ENCODE assay signal across 16 cellular contexts in the genomic region with DNA sequence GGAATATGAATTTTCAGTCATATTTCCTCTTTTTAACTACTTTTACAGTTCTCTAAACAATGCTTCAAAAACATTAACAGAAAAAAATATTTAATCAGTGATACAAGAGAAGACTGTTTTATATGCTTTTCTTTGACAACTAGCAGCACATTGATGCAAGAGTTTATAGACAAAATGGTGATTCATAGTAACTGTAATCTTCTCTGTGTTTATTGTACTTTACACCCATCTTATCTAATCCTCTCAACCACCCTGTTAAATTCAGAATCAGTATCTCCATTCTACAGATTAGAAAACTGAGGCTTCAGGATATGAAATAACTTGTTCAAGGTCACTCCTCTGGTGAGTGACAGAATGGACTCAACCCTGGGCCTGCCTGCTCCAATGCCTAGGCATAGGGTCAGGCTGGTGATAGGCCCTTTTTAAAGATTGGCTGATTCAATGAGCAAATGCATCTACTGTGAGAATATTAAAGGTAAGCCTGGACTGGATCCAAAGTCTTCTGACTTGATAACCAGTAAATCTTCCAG. TPM values are rescaled to one million over a fixed set of nuclear protein-coding genes. Genes with fewer than 3 reads are reported as not detected.
A peak's percentile ranks its signal among the peaks of the same experiment; 100 is the strongest.
DNase-seq lines count a peak whose midpoint lies in the region; FAIRE-seq and TF ChIP-seq lines count a peak whose summit lies in the region.
"Had no signal": no experiment of that assay in that cellular context is flagged by ENCODE, and none has a peak within 500 bp of the region (broad histone marks: within the 10 kb centered on the region; RNA-seq: fewer than 3 reads in every experiment).

No MANE protein-coding gene starts in this region.

- H3K4me1 Mint-ChIP-seq in MCF 10A (ENCODE audit: insufficient read depth, unreplicated experiment), result peaks cover 6% of the 10 kb centered on the region
- peaks cover 6% of the 10 kb centered on the region for H3K4me1 Mint-ChIP-seq in astrocyte (ENCODE audit: low read depth, unreplicated experiment)
- H3K4me1 Mint-ChIP-seq in activated T-helper 1 cell treated with anti-CD3 and anti-CD28 coated beads, Interleukin-12 subunit alpha, Interleukin-12 subunit beta, Interleukin-2, Interleukin-4 antibody, amounts not matched to agents 30 ng/mL and 10 ng/mL and 1 ng/mL, durations not matched to agents 14 hours and 24 hours and 36 hours (ENCODE audit: low read depth), result no peaks in the 10 kb centered on the region

- H3K9me3 ChIP-seq in breast epithelium (no peaks in the 10 kb centered on the region), astrocyte (ENCODE audit: insufficient read depth, low read depth, low read length) (no peaks in the 10 kb centered on the region), small intestine (ENCODE audit: control insufficient read depth, low read depth) (no peaks in the 10 kb centered on the region)

- H3K79me2 ChIP-seq in astrocyte (ENCODE audit: insufficient read depth, low read length), result no peaks in the 10 kb centered on the region

- H2AFZ ChIP-seq in astrocyte (ENCODE audit: low read depth, low read length), result no peak overlapping the region

- H3K27me3 ChIP-seq in breast epithelium (no peaks in the 10 kb centered on the region), astrocyte (ENCODE audit: insufficient read depth, low read length) (no peaks in the 10 kb centered on the region), small intestine (ENCODE audit: control insufficient read depth in 2 of 2, insufficient read depth in 2 of 2, low read length in 2 of 2) (no peaks in the 10 kb centered on the region)

- H3K36me3 Mint-ChIP-seq in MCF 10A (ENCODE audit: insufficient read depth, unreplicated experiment), result no peaks in the 10 kb centered on the region
- H3K36me3 Mint-ChIP-seq in astrocyte (ENCODE audit: low read depth, unreplicated experiment), result no peaks in the 10 kb centered on the region
- no peaks in the 10 kb centered on the region for H3K36me3 Mint-ChIP-seq in activated T-helper 1 cell treated with anti-CD3 and anti-CD28 coated beads, Interleukin-12 subunit alpha, Interleukin-12 subunit beta, Interleukin-2, Interleukin-4 antibody, amounts not matched to agents 30 ng/mL and 10 ng/mL and 1 ng/mL, durations not matched to agents 14 hours and 24 hours and 36 hours (ENCODE audit: low read depth)

- no peak overlapping the region for H3K27ac ChIP-seq in breast epithelium
- no peak overlapping the region for H3K27ac ChIP-seq in astrocyte (ENCODE audit: low read depth, low read length)
- no peak overlapping the region for H3K27ac ChIP-seq in small intestine (ENCODE audit: low read depth in 1 of 2, low read length in 1 of 2)
- H3K27ac ChIP-seq: 22Rv1 had no signal

- FAIRE-seq in astrocyte (lab: Jason Lieb, UNC), result no peak
- FAIRE-seq in small intestine (lab: Jason Lieb, UNC), result no peak

- H3K9me3 Mint-ChIP-seq in MCF 10A (ENCODE audit: unreplicated experiment) (no peaks in the 10 kb centered on the region), astrocyte (ENCODE audit: unreplicated experiment) (no peaks in the 10 kb centered on the region)
- H3K9me3 Mint-ChIP-seq in activated T-helper 1 cell treated with anti-CD3 and anti-CD28 coated beads, Interleukin-12 subunit alpha, Interleukin-12 subunit beta, Interleukin-2, Interleukin-4 antibody, amounts not matched to agents 30 ng/mL and 10 ng/mL and 1 ng/mL, durations not matched to agents 14 hours and 24 hours and 36 hours, result no peaks in the 10 kb centered on the region
- H3K9me3 Mint-ChIP-seq: CD4-positive, alpha-beta T cell; HFFc6 had no signal

- DNase-seq in MCF 10A (ENCODE audit: unreplicated experiment), result no peak
- no peak for DNase-seq in breast epithelium (ENCODE audit: low spot score in 2 of 2)
- peak; percentile 18 for DNase-seq in astrocyte (ENCODE audit: low read depth)
- peak; percentile 58 for DNase-seq in fibroblast of villous mesenchyme (ENCODE audit: low read depth)
- peak; percentile 36 for DNase-seq in small intestine
- DNase-seq in glomerular visceral epithelial cell (ENCODE audit: extremely low spot score), result no peak
- DNase-seq in T1000 (lab: John Stamatoyannopoulos, UW), result no peak
- DNase-seq in activated T-helper 1 cell treated with anti-CD3 and anti-CD28 coated beads, Interleukin-12 subunit alpha, Interleukin-12 subunit beta, Interleukin-2, Interleukin-4 antibody, amounts not matched to agents 30 ng/mL and 10 ng/mL and 1 ng/mL, durations not matched to agents 14 hours and 24 hours and 36 hours (ENCODE audit: low spot score), result no peak
- DNase-seq: Calu3, HFFc6, Karpas-422, NCI-H187, SIG-M5 had no signal

- H3K4me1 ChIP-seq in breast epithelium (no peaks in the 10 kb centered on the region), astrocyte (ENCODE audit: insufficient read depth, low read length) (peaks cover 3% of the 10 kb centered on the region), small intestine (ENCODE audit: control insufficient read depth in 2 of 2, insufficient read depth in 1 of 2, low read depth in 1 of 2, low read length in 1 of 2) (no peaks in the 10 kb centered on the region)

- H4K20me1 ChIP-seq in astrocyte (ENCODE audit: insufficient read depth, low read length), result no peaks in the 10 kb centered on the region

- no peaks in the 10 kb centered on the region for H3K27me3 Mint-ChIP-seq in MCF 10A (ENCODE audit: insufficient read depth, unreplicated experiment)
- H3K27me3 Mint-ChIP-seq in astrocyte (ENCODE audit: low read depth, unreplicated experiment), result no peaks in the 10 kb centered on the region
- H3K27me3 Mint-ChIP-seq in activated T-helper 1 cell treated with anti-CD3 and anti-CD28 coated beads, Interleukin-12 subunit alpha, Interleukin-12 subunit beta, Interleukin-2, Interleukin-4 antibody, amounts not matched to agents 30 ng/mL and 10 ng/mL and 1 ng/mL, durations not matched to agents 14 hours and 24 hours and 36 hours (ENCODE audit: insufficient read depth), result peaks cover 11% of the 10 kb centered on the region
- H3K27me3 Mint-ChIP-seq: CD4-positive, alpha-beta T cell had no signal

- CTCF ChIA-PET in MCF 10A (lab: Yijun Ruan, JAX), result interaction anchor here (0.6 to 5.4 kb wide), 22 partner anchors 8 to 573 kb away, joined by 3 to 67 read pairs (median 6); partner anchors contain the start of gene TMEM184C

- H3K36me3 ChIP-seq in breast epithelium (no peaks in the 10 kb centered on the region), astrocyte (ENCODE audit: insufficient read depth, low read length) (no peaks in the 10 kb centered on the region), small intestine (ENCODE audit: control insufficient read depth in 2 of 2, insufficient read depth in 2 of 2, low read length in 2 of 2) (no peaks in the 10 kb centered on the region)

- no peak overlapping the region for H3K4me2 ChIP-seq in astrocyte (ENCODE audit: low read length)

- H3K4me3 ChIP-seq in breast epithelium, result no peak overlapping the region
- no peak overlapping the region for H3K4me3 ChIP-seq in astrocyte (ENCODE audit: insufficient read depth, low read depth, low read length)
- H3K4me3 ChIP-seq in fibroblast of villous mesenchyme (ENCODE audit: low read depth, low read length), result no peak overlapping the region
- no peak overlapping the region for H3K4me3 ChIP-seq in small intestine (ENCODE audit: low read depth in 1 of 2, low read length in 2 of 2)

- TF ChIP-seq POLR2A in breast epithelium (IDR thresholded peaks at IDR 0.05), result no peak

- TF ChIP-seq CTCF in MCF 10A (IDR thresholded peaks at IDR 0.05; ENCODE audit: unreplicated experiment) (no peak), breast epithelium (IDR thresholded peaks at IDR 0.05) (no peak), astrocyte (IDR thresholded peaks at IDR 0.05; ENCODE audit: insufficient read depth, low read depth, low read length) (no peak), fibroblast of villous mesenchyme (IDR thresholded peaks at IDR 0.05; ENCODE audit: insufficient read depth, low read depth, low read length) (no peak)

- intact Hi-C loops in MCF 10A (cut with micrococcal nuclease) (loop anchor here (2.0 kb wide), 1 partner anchor 488 kb away; no protein-coding TSS in a partner anchor), breast epithelium (cut with DNase I; ENCODE audit: low total_unique reads) (no loop called here)
- intact Hi-C loops in activated T-helper 1 cell treated with anti-CD3 and anti-CD28 coated beads, Interleukin-12 subunit alpha, Interleukin-12 subunit beta, Interleukin-2, Interleukin-4 antibody, amounts not matched to agents 30 ng/mL and 10 ng/mL and 1 ng/mL, durations not matched to agents 14 hours and 24 hours and 36 hours (cut with micrococcal nuclease), result no loop called here

- no peak overlapping the region for H3K9ac ChIP-seq in astrocyte (ENCODE audit: low read length)

- no peak overlapping the region for H3K4me3 Mint-ChIP-seq in MCF 10A (ENCODE audit: unreplicated experiment)
- H3K4me3 Mint-ChIP-seq in astrocyte (ENCODE audit: unreplicated experiment), result no peak overlapping the region
- H3K4me3 Mint-ChIP-seq in activated T-helper 1 cell treated with anti-CD3 and anti-CD28 coated beads, Interleukin-12 subunit alpha, Interleukin-12 subunit beta, Interleukin-2, Interleukin-4 antibody, amounts not matched to agents 30 ng/mL and 10 ng/mL and 1 ng/mL, durations not matched to agents 14 hours and 24 hours and 36 hours, result no peak overlapping the region
- H3K4me3 Mint-ChIP-seq: B cell; CD4-positive, alpha-beta T cell; HFFc6 had no signal

- peak overlapping the region; percentile 40 for H3K27ac Mint-ChIP-seq in MCF 10A (ENCODE audit: low read depth, unreplicated experiment)
- no peak overlapping the region for H3K27ac Mint-ChIP-seq in astrocyte (ENCODE audit: unreplicated experiment)
- H3K27ac Mint-ChIP-seq in activated T-helper 1 cell treated with anti-CD3 and anti-CD28 coated beads, Interleukin-12 subunit alpha, Interleukin-12 subunit beta, Interleukin-2, Interleukin-4 antibody, amounts not matched to agents 30 ng/mL and 10 ng/mL and 1 ng/mL, durations not matched to agents 14 hours and 24 hours and 36 hours, result no peak overlapping the region
- H3K27ac Mint-ChIP-seq: B cell; CD4-positive, alpha-beta T cell; HFFc6 had no signal

- POLR2A ChIA-PET in MCF 10A (lab: Yijun Ruan, JAX), result interaction anchor here (0.6 to 1.6 kb wide), 5 partner anchors 27 to 470 kb away, joined by 3 to 4 read pairs (median 3); no protein-coding TSS in a partner anchor

- no TSS peak for BruUV-seq in MCF 10A (replicated peaks; lab: Mats Ljungman, UMichigan)

RNA-seq across cellular contexts. Expression of gene TMEM184C, which starts 26.1 kb away (rescaled TPM):
- total RNA-seq in MCF 10A (2022) (33.9 and 37.1 TPM in 2 replicates), breast epithelium (10 to 100 TPM; 21.0 to 32.2 (median 26.9) TPM), astrocyte (40.8 and 42.3 TPM in 2 replicates), fibroblast of villous mesenchyme (27.7 and 44.9 TPM in 2 replicates)
- polyA plus RNA-seq in small intestine, result 10 to 100 TPM in 1 of 3 donors, 1 to 10 TPM in 2; 4.6 to 14.6 (median 6.3) TPM
- total RNA-seq in activated T-helper 1 cell treated with anti-CD3 and anti-CD28 coated beads, Interleukin-12 subunit alpha, Interleukin-12 subunit beta, Interleukin-2, Interleukin-4 antibody, amounts not matched to agents 30 ng/mL and 10 ng/mL and 1 ng/mL, durations not matched to agents 14 hours and 24 hours and 36 hours, result 21.6 and 22.7 TPM in 2 replicates

Comparison
In these comparisons a context has a peak if more than half of its experiments do, and no peak if none do; other contexts are left out.
1. DNase-seq: peak in astrocyte (single experiment), fibroblast of villous mesenchyme (single experiment) and small intestine (single experiment); none in MCF 10A (single experiment), breast epithelium (0 of 2), glomerular visceral epithelial cell (single experiment), T1000 (single experiment) and activated T-helper 1 cell treated with anti-CD3 and anti-CD28 coated beads, Interleukin-12 subunit alpha, Interleukin-12 subunit beta, Interleukin-2, Interleukin-4 antibody, amounts not matched to agents 30 ng/mL and 10 ng/mL and 1 ng/mL, durations not matched to agents 14 hours and 24 hours and 36 hours (single experiment).